In the genomic region with DNA sequence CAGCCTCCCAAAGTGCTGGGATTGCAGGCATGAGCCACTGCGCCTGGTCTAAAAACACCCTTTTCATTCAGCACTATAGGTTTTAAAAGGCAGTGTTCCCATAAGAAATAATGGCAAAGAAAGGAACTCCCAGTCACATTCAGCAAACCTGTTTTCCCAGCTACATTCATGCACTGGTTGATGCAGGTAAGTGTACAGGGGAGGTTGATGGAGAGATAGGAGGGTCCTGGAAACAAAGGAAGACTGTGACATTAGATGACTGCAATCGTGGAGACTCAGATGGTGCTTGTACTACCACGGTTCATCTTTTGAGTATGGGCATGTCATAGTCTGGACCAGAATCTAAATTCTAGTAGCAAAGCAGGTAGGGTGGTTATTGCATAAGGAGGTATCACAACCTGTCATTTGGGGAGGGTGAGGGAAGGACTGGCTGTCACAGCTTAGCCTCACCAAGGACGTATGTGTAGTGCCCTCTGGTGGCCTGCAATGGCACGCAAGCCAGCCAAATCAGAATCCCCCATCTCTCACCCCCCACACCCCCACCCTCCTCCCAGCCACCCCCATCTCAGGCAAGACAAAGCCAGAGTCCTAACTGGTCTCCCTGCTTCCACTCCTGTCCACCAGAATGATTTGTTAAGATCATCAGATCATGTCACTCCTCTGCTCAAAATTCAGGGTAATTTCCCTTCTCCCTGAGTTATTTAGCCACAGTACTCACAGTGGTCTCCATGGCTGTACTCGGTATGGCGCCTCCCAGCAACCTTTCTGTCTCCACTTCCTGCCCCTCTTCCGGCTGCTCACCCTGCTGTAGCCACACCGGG, we compare ENCODE assay signal across 7 cellular contexts. TPM values are rescaled to one million over a fixed set of nuclear protein-coding genes. Genes with fewer than 3 reads are reported as not detected.
DNase-seq lines count a peak whose midpoint lies in the region; ATAC-seq and TF ChIP-seq lines count a peak whose summit lies in the region.

No MANE protein-coding gene starts in this region.

- H2AFZ ChIP-seq in PC-3 (ENCODE audit: low read length) (no peak overlapping the region), parathyroid adenoma (no peak overlapping the region)

- no TSS peak for BruUV-seq in PC-3 (replicated peaks; lab: Mats Ljungman, UMichigan)

- no peak overlapping the region for H3K4me2 ChIP-seq in PC-3 (ENCODE audit: low read length)
- H3K4me2 ChIP-seq in parathyroid adenoma (ENCODE audit: low read length) = no peak overlapping the region

- intact Hi-C loops in PC-3 (cut with micrococcal nuclease) = no loop called here
- intact Hi-C loops in uterus (cut with DNase I; ENCODE audit: low total_unique reads) = no loop called here

- H3K9me2 ChIP-seq in PC-3 (replicated peaks; ENCODE audit: low read length) = no peaks in the 10 kb centered on the region

- no peak overlapping the region for H3K9ac ChIP-seq in PC-3 (ENCODE audit: low read length)
- no peak overlapping the region for H3K9ac ChIP-seq in parathyroid adenoma

- H3K9me3 ChIP-seq in PC-3 (ENCODE audit: low read length) (no peaks in the 10 kb centered on the region), parathyroid adenoma (ENCODE audit: control insufficient read depth, low read length) (no peaks in the 10 kb centered on the region), uterus (no peaks in the 10 kb centered on the region)

- peak; percentile 86 for TF ChIP-seq CTCF in GM12864 (IDR thresholded peaks at IDR 0.05; ENCODE audit: low read depth, low read length, missing control alignments)
- TF ChIP-seq CTCF in PC-3 (conservative IDR thresholded peaks at IDR 0.05; ENCODE audit: low read depth, low read length) = peak; percentile 73
- peak; percentile 38 for TF ChIP-seq CTCF in parathyroid adenoma (IDR thresholded peaks at IDR 0.05)
- peak; percentile 20 to 59 (median 43) for TF ChIP-seq CTCF in uterus (IDR thresholded peaks at IDR 0.05)

- H3K4me3 ChIP-seq in GM12864 (ENCODE audit: low read depth, low read length) = no peak overlapping the region
- H3K4me3 ChIP-seq in PC-3 (ENCODE audit: low read length) = no peak overlapping the region
- no peak overlapping the region for H3K4me3 ChIP-seq in parathyroid adenoma (ENCODE audit: low read depth, low read length)
- H3K4me3 ChIP-seq in uterus = no peak overlapping the region

- POLR2A ChIA-PET in PC-3 (lab: Charles Lee; ENCODE audit: unreplicated experiment) = no interaction called here

- H3F3A ChIP-seq in PC-3 (ENCODE audit: low read length, unreplicated experiment) = no peaks in the 10 kb centered on the region

- H3K27me3 ChIP-seq in PC-3 (ENCODE audit: low read length) = no peaks in the 10 kb centered on the region
- H3K27me3 ChIP-seq in parathyroid adenoma (ENCODE audit: control insufficient read depth, insufficient read depth, low read length) = no peaks in the 10 kb centered on the region
- H3K27me3 ChIP-seq in uterus = no peaks in the 10 kb centered on the region

- H3K36me3 ChIP-seq in PC-3 (ENCODE audit: low read depth, low read length) (no peaks in the 10 kb centered on the region), parathyroid adenoma (ENCODE audit: control insufficient read depth, insufficient read depth, low read length) (no peaks in the 10 kb centered on the region), uterus (no peaks in the 10 kb centered on the region)

- CTCF ChIA-PET in PC-3 (lab: Charles Lee) = interaction anchor here (0.5 to 0.6 kb wide), 2 partner anchors 25 to 51 kb away, joined by 3 read pairs; no protein-coding TSS in a partner anchor

- H3K79me2 ChIP-seq in PC-3 (ENCODE audit: low read length) (no peaks in the 10 kb centered on the region), parathyroid adenoma (no peaks in the 10 kb centered on the region)

- 0 out of 2 replicates have a peak, but pooled peaks cover 3% of the 10 kb centered on the region for H3K4me1 ChIP-seq in PC-3 (ENCODE audit: insufficient read depth, low read length)
- H3K4me1 ChIP-seq in parathyroid adenoma = no peaks in the 10 kb centered on the region
- H3K4me1 ChIP-seq in uterus = no peaks in the 10 kb centered on the region

- H4K20me1 ChIP-seq in PC-3 (ENCODE audit: low read length) = no peaks in the 10 kb centered on the region

- peak; percentile 58 for ATAC-seq in HG03135 (IDR thresholded peaks at IDR 0.05; ENCODE audit: unreplicated experiment)
- ATAC-seq in PC-3 = peak; percentile 78

- no peak for TF ChIP-seq POLR2A in uterus (IDR thresholded peaks at IDR 0.05)

- DNase-seq in GM12864 (ENCODE audit: low read depth) (peak; percentile 56), PC-3 (peak; percentile 74), activated T-helper 1 cell treated with Interleukin-2 at 50 U/mL for 16 hours (ENCODE audit: low read depth) (peak; percentile 18), fibroblast of the conjunctiva (ENCODE audit: low read depth) (peak; percentile 9), uterus (peak; percentile 22 to 24)

- H3K27ac ChIP-seq in PC-3 (ENCODE audit: low read length) (no peak overlapping the region), parathyroid adenoma (no peak overlapping the region), uterus (no peak overlapping the region)

RNA-seq across cellular contexts. Expression of gene UBL7, which starts 28.8 kb away (rescaled TPM):
- total RNA-seq in PC-3 (2014; rRNA removed) (46.1 and 57.1 TPM in 2 replicates), uterus (10 to 100 TPM; 15.4 to 60.6 (median 35.7) TPM)

RNA-seq across cellular contexts. Expression of gene ARID3B, which starts 51.3 kb away (rescaled TPM):
- total RNA-seq in PC-3 (2014; rRNA removed) (17.4 and 19.0 TPM in 2 replicates), uterus (1 to 10 TPM; 1.5 to 8.8 (median 3.7) TPM)

RNA-seq across cellular contexts. Expression of gene SEMA7A, which starts 56.0 kb away (rescaled TPM):
- total RNA-seq in PC-3 (2014; rRNA removed) (74.9 and 75.9 TPM in 2 replicates), uterus (10 to 100 TPM in 1 of 4 donors, 1 to 10 TPM in 1, under 1 TPM in 1, not detected in 1; 0.29 to 16.9 (median 4.5) TPM)

Comparison
In these comparisons a context has a peak if more than half of its experiments do, and no peak if none do; other contexts are left out.
1. DNase-seq: peak in every context shown above with its lines; median percentile 74 in PC-3; 56 in GM12864; 23 in uterus; 18 in activated T-helper 1 cell treated with Interleukin-2 at 50 U/mL for 16 hours; 9 in fibroblast of the conjunctiva.